In the genomic region with DNA sequence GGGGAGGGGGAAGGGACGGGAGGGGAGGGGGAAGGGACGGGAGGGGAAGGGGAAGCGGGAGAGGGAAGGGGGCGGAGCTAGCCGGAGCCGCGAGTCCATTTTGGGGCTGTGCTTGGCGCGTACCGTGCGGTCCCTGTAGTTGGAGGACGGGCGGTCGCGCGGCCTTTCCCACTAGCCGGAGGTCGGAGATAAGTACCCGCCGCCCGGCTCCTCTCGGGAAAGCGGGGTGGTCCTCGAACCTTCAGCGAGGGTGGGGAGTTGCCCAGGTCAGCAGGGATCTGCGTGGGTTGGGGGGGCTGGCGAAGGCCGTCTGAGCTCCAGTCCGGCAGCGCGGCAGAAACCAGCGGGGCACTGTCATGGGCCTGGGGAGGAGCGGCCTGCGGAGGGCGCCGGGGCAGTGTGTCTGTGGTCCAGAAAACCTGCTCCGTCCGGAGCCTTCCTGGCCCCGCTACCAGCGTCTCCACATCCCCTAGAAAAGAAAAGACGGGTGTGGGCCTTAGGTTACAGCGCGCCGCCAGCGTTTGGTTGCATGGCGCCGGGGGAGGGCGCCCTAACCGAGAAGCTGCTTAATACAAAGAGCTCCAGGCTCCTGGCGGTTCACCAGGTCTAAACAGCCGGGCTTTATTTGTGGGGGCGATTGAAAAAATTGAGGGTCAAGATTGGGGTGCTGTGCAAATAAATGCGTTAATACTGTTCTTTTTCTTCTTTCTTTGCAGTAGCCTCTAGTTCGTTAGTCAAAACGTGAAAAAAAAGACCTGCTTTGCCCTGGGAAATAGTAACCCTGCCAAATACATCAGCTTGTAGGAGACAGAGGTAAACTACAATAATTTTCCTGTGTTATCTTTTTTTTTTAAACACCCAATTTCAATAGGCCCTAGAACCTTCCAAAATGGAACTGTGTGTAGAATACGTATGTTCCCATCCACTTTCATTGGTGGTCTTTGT, we compare ENCODE assay signal across 8 cellular contexts. TPM values are rescaled to one million over a fixed set of nuclear protein-coding genes. Genes with fewer than 3 reads are reported as not detected.
DNase-seq lines count a peak whose midpoint lies in the region; ATAC-seq and TF ChIP-seq lines count a peak whose summit lies in the region.

A gene with protein sequence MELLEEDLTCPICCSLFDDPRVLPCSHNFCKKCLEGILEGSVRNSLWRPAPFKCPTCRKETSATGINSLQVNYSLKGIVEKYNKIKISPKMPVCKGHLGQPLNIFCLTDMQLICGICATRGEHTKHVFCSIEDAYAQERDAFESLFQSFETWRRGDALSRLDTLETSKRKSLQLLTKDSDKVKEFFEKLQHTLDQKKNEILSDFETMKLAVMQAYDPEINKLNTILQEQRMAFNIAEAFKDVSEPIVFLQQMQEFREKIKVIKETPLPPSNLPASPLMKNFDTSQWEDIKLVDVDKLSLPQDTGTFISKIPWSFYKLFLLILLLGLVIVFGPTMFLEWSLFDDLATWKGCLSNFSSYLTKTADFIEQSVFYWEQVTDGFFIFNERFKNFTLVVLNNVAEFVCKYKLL (plus strand): TSS at position 92 of the 945 bp plus-strand sequence. CDS start 14,899 bp downstream, outside the sequence.

- H3K27ac ChIP-seq in SJCRH30 (peak within 1 kb of the TSS; percentile 92), foreskin keratinocyte (peak within 1 kb of the TSS; percentile 99), neuronal stem cell (replicated peaks; ENCODE audit: low read length) (peak within 1 kb of the TSS; percentile 99)

- H3K36me3 ChIP-seq in SJCRH30 = peaks cover 26% of the 10 kb centered on the region
- peaks cover 9 to 47% of the 10 kb centered on the region in 2 donors for H3K36me3 ChIP-seq in neuronal stem cell (replicated peaks in 1 of 2; ENCODE audit: control insufficient read depth in 2 of 2, insufficient read depth in 2 of 2, low read length in 2 of 2)

- no peak within 1 kb of the TSS for H4K91ac ChIP-seq in neuronal stem cell (ENCODE audit: low read depth, low read length, poor library complexity)

- H2BK12ac ChIP-seq in neuronal stem cell (ENCODE audit: low read length) = no peak within 1 kb of the TSS

- TF ChIP-seq CTCF in LNCaP clone FGC (IDR thresholded peaks at IDR 0.05; ENCODE audit: control insufficient read depth, extremely low read depth, insufficient read depth) = peak; percentile 64
- TF ChIP-seq CTCF in foreskin keratinocyte (conservative IDR thresholded peaks at IDR 0.05) = peak; percentile 86
- TF ChIP-seq CTCF in subcutaneous adipose tissue (IDR thresholded peaks at IDR 0.05; ENCODE audit: low read depth) = no peak

- H3K9me3 ChIP-seq in SJCRH30 (replicated peaks) (no peaks in the 10 kb centered on the region), neuronal stem cell (replicated peaks in 1 of 2; ENCODE audit: control insufficient read depth in 2 of 2, insufficient read depth in 1 of 2, low read depth in 1 of 2, low read length in 2 of 2) (no peaks in the 10 kb centered on the region)

- peak within 1 kb of the TSS; percentile 78 for H3K4me3 ChIP-seq in LNCaP clone FGC (ENCODE audit: low read depth, low read length)
- peak within 1 kb of the TSS; percentile 91 for H3K4me3 ChIP-seq in SJCRH30
- peak within 1 kb of the TSS; percentile 85 to 95 for H3K4me3 ChIP-seq in neuronal stem cell (ENCODE audit: low read length in 2 of 2)

- peak within 1 kb of the TSS; percentile 98 for H3K23ac ChIP-seq in neuronal stem cell (ENCODE audit: low read depth, low read length, poor library complexity)

- peak within 1 kb of the TSS; percentile 83 for H3K4me2 ChIP-seq in neuronal stem cell (ENCODE audit: insufficient read depth, low read length, poor library complexity, severe bottlenecking)

- H3K14ac ChIP-seq in neuronal stem cell (ENCODE audit: low read length) = peak within 1 kb of the TSS; percentile 89

- H3K4me1 ChIP-seq in SJCRH30 = no peaks in the 10 kb centered on the region
- peaks cover 3% of the 10 kb centered on the region for H3K4me1 ChIP-seq in foreskin keratinocyte
- peaks cover 0 to 5% of the 10 kb centered on the region in 2 donors for H3K4me1 ChIP-seq in neuronal stem cell (ENCODE audit: control insufficient read depth in 2 of 2, insufficient read depth in 1 of 2, low read depth in 1 of 2, low read length in 2 of 2)

- peak within 1 kb of the TSS; percentile 37 for H3K4ac ChIP-seq in neuronal stem cell (ENCODE audit: low read length)

- peak within 1 kb of the TSS; percentile 98 for H3K18ac ChIP-seq in neuronal stem cell (ENCODE audit: low read length)

- ATAC-seq in foreskin keratinocyte = peak; percentile 86

- H2BK5ac ChIP-seq in neuronal stem cell (ENCODE audit: low read length) = peak within 1 kb of the TSS; percentile 99

- H2AK5ac ChIP-seq in neuronal stem cell (ENCODE audit: low read depth, low read length) = peak within 1 kb of the TSS; percentile 52

- DNase-seq in G401 (ENCODE audit: low spot score) (peak; percentile 92), H4 (ENCODE audit: low spot score) (peak; percentile 66), LNCaP clone FGC (ENCODE audit: low read depth) (peak; percentile 67), SJCRH30 (peak; percentile 76 to 79), foreskin keratinocyte (peak; percentile 62 to 81), neuronal stem cell (ENCODE audit: low spot score) (peak; percentile 83)
- peak; percentile 68 to 86 (median 75) for DNase-seq in activated naive CD4-positive, alpha-beta T cell (lab: John Stamatoyannopoulos, UW)

- peaks cover 2% of the 10 kb centered on the region for H3K79me1 ChIP-seq in neuronal stem cell (ENCODE audit: low read depth, low read length)

- H3K27me3 ChIP-seq in SJCRH30 (no peaks in the 10 kb centered on the region), foreskin keratinocyte (no peaks in the 10 kb centered on the region), neuronal stem cell (ENCODE audit: control insufficient read depth in 3 of 3, insufficient read depth in 3 of 3, low read depth in 1 of 3, low read length in 3 of 3) (no peaks in the 10 kb centered on the region)

- H2BK15ac ChIP-seq in neuronal stem cell (ENCODE audit: low read length) = peak within 1 kb of the TSS; percentile 91

- WGBS in neuronal stem cell (ENCODE audit: extremely low coverage in 2 of 2, insufficient read length in 2 of 2, insufficient replicate concordance in 1 of 2), 2 donors = no CpG with 5 or more reads among the region's 56 CpGs

- H2BK120ac ChIP-seq in neuronal stem cell (ENCODE audit: low read depth, low read length) = peak within 1 kb of the TSS; percentile 69

- peak within 1 kb of the TSS; percentile 96 for H2AFZ ChIP-seq in neuronal stem cell (ENCODE audit: low read length)

- H3K9ac ChIP-seq in neuronal stem cell (ENCODE audit: low read depth, low read length, poor library complexity) = peak within 1 kb of the TSS; percentile 96

- in situ Hi-C loops in G401 (cut with HindIII; ENCODE audit: low sequenced_read_pairs) = no loop called here

- peak within 1 kb of the TSS; percentile 99 for H4K8ac ChIP-seq in neuronal stem cell (ENCODE audit: low read depth, low read length)

RNA-seq across cellular contexts. Expression of the gene that starts here (rescaled TPM):
- total RNA-seq in G401 (2014; rRNA removed; shearing (Covaris generic)) = 3.6 and 11.9 TPM in 2 replicates
- 10.8 and 13.8 TPM in 2 replicates for total RNA-seq in H4 (2014; rRNA removed; shearing (Covaris generic))
- 11.4 and 11.6 TPM in 2 replicates for total RNA-seq in SJCRH30 (2014; rRNA removed; shearing (Covaris generic))
- total RNA-seq in foreskin keratinocyte (15.8 and 19.9 TPM in 2 replicates), subcutaneous adipose tissue (10 to 100 TPM; 11.5 to 18.1 (median 16.1) TPM)
- polyA plus RNA-seq in foreskin keratinocyte = 13.6 and 14.7 TPM in 2 replicates
- polyA plus RNA-seq in neuronal stem cell (2013, experiment 1 of 2) = 30.6 TPM
- polyA plus RNA-seq in neuronal stem cell (2013, experiment 2 of 2) = 30.3 TPM

Comparison
In these comparisons a context has a peak if more than half of its experiments do, and no peak if none do; other contexts are left out.
1. Peak in every context shown above with its lines: DNase-seq, ATAC-seq, H3K4me3 ChIP-seq and H3K27ac ChIP-seq.